Comparison of ENCODE assay signal across 23 cellular contexts in the genomic region with DNA sequence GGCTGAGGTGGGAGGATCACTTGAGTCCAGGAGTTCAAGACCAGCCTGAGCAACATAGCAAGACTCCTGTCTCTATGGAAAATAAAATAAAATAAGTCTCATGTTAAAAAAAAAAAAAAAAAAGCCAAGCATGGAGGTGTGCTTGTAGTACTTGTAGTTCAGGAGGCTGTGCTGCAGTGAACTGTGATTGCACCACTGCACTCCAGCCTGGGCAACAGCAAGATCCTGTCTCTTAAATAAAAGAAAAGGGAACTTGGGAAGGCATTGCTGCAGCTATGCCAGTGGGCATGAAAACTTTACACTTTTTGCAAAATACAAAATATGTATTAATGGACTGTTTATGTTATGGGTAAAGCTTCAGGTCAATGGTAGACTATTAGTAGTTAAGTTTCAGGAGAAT.
"Had no signal": no experiment of that assay in that cellular context is flagged by ENCODE, and none has a peak within 500 bp of the region (broad histone marks: within the 10 kb centered on the region; RNA-seq: fewer than 3 reads in every experiment).

No MANE protein-coding gene starts in this region.

- H3K9me3 ChIP-seq: ovary, suprapubic skin, thoracic aorta, tibial artery had no signal

- H3K27ac ChIP-seq: hepatocyte, left ventricle myocardium inferior, ovary, right atrium auricular region, spleen, suprapubic skin, thoracic aorta, tibial artery had no signal

- ATAC-seq: natural killer cell treated with Interleukin-12 subunit alpha and Interleukin-12 subunit beta and Interleukin-15 and Interleukin-18, amount 100 ng/mL, for 72 hours; sciatic nerve; stimulated activated effector memory CD8-positive, alpha-beta T cell treated with anti-CD3 and anti-CD28 coated beads, Interleukin-12 subunit alpha, Interleukin-12 subunit beta, amount 100 ng/mL, for 72 hours had no signal

- H3K36me3 ChIP-seq: left ventricle myocardium inferior, ovary, right atrium auricular region, spleen, suprapubic skin, thoracic aorta, tibial artery, uterus had no signal

- H3K9me3 Mint-ChIP-seq: natural killer cell treated with Interleukin-12 subunit alpha and Interleukin-12 subunit beta and Interleukin-15 and Interleukin-18, amount 100 ng/mL, for 72 hours; stimulated activated effector memory CD8-positive, alpha-beta T cell treated with anti-CD3 and anti-CD28 coated beads, Interleukin-12 subunit alpha, Interleukin-12 subunit beta, amount 100 ng/mL, for 72 hours; stimulated activated naive CD8-positive, alpha-beta T cell treated with anti-CD3 and anti-CD28 coated beads, Interleukin-15, Interleukin-2, amounts not matched to agents 100 ng/mL and 50 ng/mL, for 24 hours had no signal

- H3K4me3 Mint-ChIP-seq: mesothelial cell of epicardium; naive B cell; natural killer cell treated with Interleukin-12 subunit alpha and Interleukin-12 subunit beta and Interleukin-15 and Interleukin-18, amount 100 ng/mL, for 72 hours; stimulated activated effector memory CD8-positive, alpha-beta T cell treated with anti-CD3 and anti-CD28 coated beads, Interleukin-12 subunit alpha, Interleukin-12 subunit beta, amount 100 ng/mL, for 72 hours; stimulated activated naive CD8-positive, alpha-beta T cell treated with anti-CD3 and anti-CD28 coated beads, Interleukin-15, Interleukin-2, amounts not matched to agents 100 ng/mL and 50 ng/mL, for 24 hours had no signal

- H3K27ac Mint-ChIP-seq: mesothelial cell of epicardium; natural killer cell treated with Interleukin-12 subunit alpha and Interleukin-12 subunit beta and Interleukin-15 and Interleukin-18, amount 100 ng/mL, for 72 hours; progenitor cell of endocrine pancreas; stimulated activated effector memory CD8-positive, alpha-beta T cell treated with anti-CD3 and anti-CD28 coated beads, Interleukin-12 subunit alpha, Interleukin-12 subunit beta, amount 100 ng/mL, for 72 hours; stimulated activated naive CD8-positive, alpha-beta T cell treated with anti-CD3 and anti-CD28 coated beads, Interleukin-15, Interleukin-2, amounts not matched to agents 100 ng/mL and 50 ng/mL, for 24 hours had no signal

- DNase-seq: islet precursor cell; left ventricle myocardium inferior; mesendoderm; naive B cell; ovary; small intestine; spleen; stimulated activated CD4-positive, alpha-beta T cell treated with anti-CD3 and anti-CD28 coated beads, Interleukin-4, amount 100 ng/mL, for 24 hours; stimulated activated naive CD4-positive, alpha-beta T cell; tibial artery; trophoblast cell; uterus had no signal

- H3K27me3 Mint-ChIP-seq: naive B cell; natural killer cell treated with Interleukin-12 subunit alpha and Interleukin-12 subunit beta and Interleukin-15 and Interleukin-18, amount 100 ng/mL, for 72 hours; progenitor cell of endocrine pancreas; stimulated activated naive CD8-positive, alpha-beta T cell treated with anti-CD3 and anti-CD28 coated beads, Interleukin-15, Interleukin-2, amounts not matched to agents 100 ng/mL and 50 ng/mL, for 24 hours had no signal

- H3K4me3 ChIP-seq: hepatocyte, left ventricle myocardium inferior, lung, ovary, right atrium auricular region, spleen, suprapubic skin, thoracic aorta, tibial artery, uterus had no signal

- H3K36me3 Mint-ChIP-seq: naive B cell; natural killer cell treated with Interleukin-12 subunit alpha and Interleukin-12 subunit beta and Interleukin-15 and Interleukin-18, amount 100 ng/mL, for 72 hours; stimulated activated effector memory CD8-positive, alpha-beta T cell treated with anti-CD3 and anti-CD28 coated beads, Interleukin-12 subunit alpha, Interleukin-12 subunit beta, amount 100 ng/mL, for 72 hours had no signal

- H3K27me3 ChIP-seq: hepatocyte, ovary, right atrium auricular region, spleen, suprapubic skin, tibial artery, uterus had no signal
